In the genomic region with DNA sequence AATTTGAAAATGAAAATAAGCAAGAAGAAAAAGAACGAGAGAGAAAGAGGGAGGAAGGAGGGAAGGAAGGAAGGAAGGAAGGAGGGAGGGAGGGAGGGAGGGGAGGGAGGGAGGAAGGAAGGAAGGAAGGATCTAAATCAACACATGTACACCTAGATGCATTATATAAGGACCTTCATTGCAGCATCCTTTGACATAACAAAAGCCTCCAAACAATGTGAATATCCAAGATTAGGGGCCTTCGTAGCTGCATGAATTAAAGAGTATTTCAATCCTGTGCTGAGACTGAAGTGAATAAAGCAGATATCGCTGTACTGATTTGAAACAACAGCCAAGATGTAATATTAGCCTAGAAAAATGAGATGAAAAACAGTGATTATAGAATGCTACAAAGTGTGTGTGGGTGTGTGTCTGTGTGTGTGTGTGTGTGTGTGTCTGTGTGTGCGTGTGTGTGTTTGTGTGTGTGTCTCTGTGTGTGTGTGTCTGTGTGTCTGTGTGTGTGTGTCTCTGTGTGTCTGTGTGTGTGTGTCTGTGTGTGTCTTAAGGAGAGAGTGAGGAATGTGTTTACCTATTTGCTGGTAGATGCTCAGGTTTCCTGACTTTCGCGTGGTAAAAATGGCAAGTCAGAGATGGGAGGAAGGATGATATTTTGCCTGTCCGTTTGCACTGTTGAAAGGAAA, we compare ENCODE assay signal across 1 cellular context.
TF ChIP-seq lines count a peak whose summit lies in the region.

No MANE protein-coding gene starts in this region.

TF ChIP-seq in HepG2, 621 proteins besides CTCF, POLR2A, EP300 and RAD21 (continued from another document and continues in another):
- TF ChIP-seq, protein P1, sequence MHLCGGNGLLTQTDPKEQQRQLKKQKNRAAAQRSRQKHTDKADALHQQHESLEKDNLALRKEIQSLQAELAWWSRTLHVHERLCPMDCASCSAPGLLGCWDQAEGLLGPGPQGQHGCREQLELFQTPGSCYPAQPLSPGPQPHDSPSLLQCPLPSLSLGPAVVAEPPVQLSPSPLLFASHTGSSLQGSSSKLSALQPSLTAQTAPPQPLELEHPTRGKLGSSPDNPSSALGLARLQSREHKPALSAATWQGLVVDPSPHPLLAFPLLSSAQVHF (CRISPR knock-in tag; IDR thresholded peaks at IDR 0.05) = 0 out of 2 replicates have a peak, but pooled peaks have one; percentile 20
- TF ChIP-seq ZSCAN22 (CRISPR knock-in tag; IDR thresholded peaks at IDR 0.05) (no peak), POLR2AphosphoS2 (IDR thresholded peaks at IDR 0.05; ENCODE audit: low read depth, low read length) (no peak), POLR2AphosphoS5 (IDR thresholded peaks at IDR 0.05; ENCODE audit: low read depth, low read length) (no peak), ZNF747 (CRISPR knock-in tag; IDR thresholded peaks at IDR 0.05; ENCODE audit: borderline replicate concordance) (no peak), CHD2 (IDR thresholded peaks at IDR 0.05; ENCODE audit: low read depth, low read length) (no peak), ZNF772 (CRISPR knock-in tag; IDR thresholded peaks at IDR 0.05) (no peak), ZNF235 (CRISPR knock-in tag; IDR thresholded peaks at IDR 0.05; ENCODE audit: borderline replicate concordance) (no peak), SP140L (CRISPR knock-in tag; IDR thresholded peaks at IDR 0.05; ENCODE audit: borderline replicate concordance) (no peak), GATA4 (IDR thresholded peaks at IDR 0.05; ENCODE audit: borderline replicate concordance, low read depth) (no peak), ATAD3A (CRISPR knock-in tag; IDR thresholded peaks at IDR 0.05) (no peak), ZNF207 (IDR thresholded peaks at IDR 0.05; ENCODE audit: borderline replicate concordance) (peak; percentile 83; the same call in 1 of the 2 replicates), FOXP1 (IDR thresholded peaks at IDR 0.05) (peak; percentile 55), FOXP1 (CRISPR knock-in tag; IDR thresholded peaks at IDR 0.05) (no peak), ZFX (CRISPR knock-in tag; IDR thresholded peaks at IDR 0.05; ENCODE audit: low read depth) (no peak), NFYC (CRISPR knock-in tag; IDR thresholded peaks at IDR 0.05) (no peak), NFKBIZ (CRISPR knock-in tag; IDR thresholded peaks at IDR 0.05) (no peak), NBN (conservative IDR thresholded peaks at IDR 0.05) (peak; percentile 71; the same call in 1 of the 2 replicates), CENPT (CRISPR knock-in tag; IDR thresholded peaks at IDR 0.05; ENCODE audit: low read depth) (no peak), NFE2L2 (IDR thresholded peaks at IDR 0.05; ENCODE audit: low read length) (no peak), SUZ12 (IDR thresholded peaks at IDR 0.05; ENCODE audit: low read depth, low read length) (no peak), PPARG (CRISPR knock-in tag; conservative IDR thresholded peaks at IDR 0.05) (no peak), HDAC1 (CRISPR knock-in tag; IDR thresholded peaks at IDR 0.05) (no peak), CREB1 (IDR thresholded peaks at IDR 0.05) (no peak), CREB1 (CRISPR knock-in tag; IDR thresholded peaks at IDR 0.05) (no peak), ZNF615 (CRISPR knock-in tag; IDR thresholded peaks at IDR 0.05; ENCODE audit: borderline replicate concordance) (no peak), ZNF264 (CRISPR knock-in tag; IDR thresholded peaks at IDR 0.05) (no peak), MED13 (CRISPR knock-in tag; IDR thresholded peaks at IDR 0.05) (no peak), ZNF296 (CRISPR knock-in tag; conservative IDR thresholded peaks at IDR 0.05) (no peak), KMT2B (CRISPR knock-in tag; IDR thresholded peaks at IDR 0.05) (no peak), AKAP8 (CRISPR knock-in tag; IDR thresholded peaks at IDR 0.05) (no peak), ZNF441 (CRISPR knock-in tag; IDR thresholded peaks at IDR 0.05; ENCODE audit: borderline replicate concordance) (no peak), HOXD1 (CRISPR knock-in tag; IDR thresholded peaks at IDR 0.05) (no peak), RNF2 (conservative IDR thresholded peaks at IDR 0.05; ENCODE audit: low read depth) (no peak)
- TF ChIP-seq, protein P2, sequence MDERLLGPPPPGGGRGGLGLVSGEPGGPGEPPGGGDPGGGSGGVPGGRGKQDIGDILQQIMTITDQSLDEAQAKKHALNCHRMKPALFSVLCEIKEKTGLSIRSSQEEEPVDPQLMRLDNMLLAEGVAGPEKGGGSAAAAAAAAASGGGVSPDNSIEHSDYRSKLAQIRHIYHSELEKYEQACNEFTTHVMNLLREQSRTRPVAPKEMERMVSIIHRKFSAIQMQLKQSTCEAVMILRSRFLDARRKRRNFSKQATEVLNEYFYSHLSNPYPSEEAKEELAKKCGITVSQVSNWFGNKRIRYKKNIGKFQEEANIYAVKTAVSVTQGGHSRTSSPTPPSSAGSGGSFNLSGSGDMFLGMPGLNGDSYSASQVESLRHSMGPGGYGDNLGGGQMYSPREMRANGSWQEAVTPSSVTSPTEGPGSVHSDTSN (CRISPR knock-in tag; IDR thresholded peaks at IDR 0.05) = no peak
- TF ChIP-seq, protein P3, sequence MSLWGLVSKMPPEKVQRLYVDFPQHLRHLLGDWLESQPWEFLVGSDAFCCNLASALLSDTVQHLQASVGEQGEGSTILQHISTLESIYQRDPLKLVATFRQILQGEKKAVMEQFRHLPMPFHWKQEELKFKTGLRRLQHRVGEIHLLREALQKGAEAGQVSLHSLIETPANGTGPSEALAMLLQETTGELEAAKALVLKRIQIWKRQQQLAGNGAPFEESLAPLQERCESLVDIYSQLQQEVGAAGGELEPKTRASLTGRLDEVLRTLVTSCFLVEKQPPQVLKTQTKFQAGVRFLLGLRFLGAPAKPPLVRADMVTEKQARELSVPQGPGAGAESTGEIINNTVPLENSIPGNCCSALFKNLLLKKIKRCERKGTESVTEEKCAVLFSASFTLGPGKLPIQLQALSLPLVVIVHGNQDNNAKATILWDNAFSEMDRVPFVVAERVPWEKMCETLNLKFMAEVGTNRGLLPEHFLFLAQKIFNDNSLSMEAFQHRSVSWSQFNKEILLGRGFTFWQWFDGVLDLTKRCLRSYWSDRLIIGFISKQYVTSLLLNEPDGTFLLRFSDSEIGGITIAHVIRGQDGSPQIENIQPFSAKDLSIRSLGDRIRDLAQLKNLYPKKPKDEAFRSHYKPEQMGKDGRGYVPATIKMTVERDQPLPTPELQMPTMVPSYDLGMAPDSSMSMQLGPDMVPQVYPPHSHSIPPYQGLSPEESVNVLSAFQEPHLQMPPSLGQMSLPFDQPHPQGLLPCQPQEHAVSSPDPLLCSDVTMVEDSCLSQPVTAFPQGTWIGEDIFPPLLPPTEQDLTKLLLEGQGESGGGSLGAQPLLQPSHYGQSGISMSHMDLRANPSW (CRISPR knock-in tag; IDR thresholded peaks at IDR 0.05; ENCODE audit: borderline replicate concordance) = no peak
- TF ChIP-seq, protein P4, sequence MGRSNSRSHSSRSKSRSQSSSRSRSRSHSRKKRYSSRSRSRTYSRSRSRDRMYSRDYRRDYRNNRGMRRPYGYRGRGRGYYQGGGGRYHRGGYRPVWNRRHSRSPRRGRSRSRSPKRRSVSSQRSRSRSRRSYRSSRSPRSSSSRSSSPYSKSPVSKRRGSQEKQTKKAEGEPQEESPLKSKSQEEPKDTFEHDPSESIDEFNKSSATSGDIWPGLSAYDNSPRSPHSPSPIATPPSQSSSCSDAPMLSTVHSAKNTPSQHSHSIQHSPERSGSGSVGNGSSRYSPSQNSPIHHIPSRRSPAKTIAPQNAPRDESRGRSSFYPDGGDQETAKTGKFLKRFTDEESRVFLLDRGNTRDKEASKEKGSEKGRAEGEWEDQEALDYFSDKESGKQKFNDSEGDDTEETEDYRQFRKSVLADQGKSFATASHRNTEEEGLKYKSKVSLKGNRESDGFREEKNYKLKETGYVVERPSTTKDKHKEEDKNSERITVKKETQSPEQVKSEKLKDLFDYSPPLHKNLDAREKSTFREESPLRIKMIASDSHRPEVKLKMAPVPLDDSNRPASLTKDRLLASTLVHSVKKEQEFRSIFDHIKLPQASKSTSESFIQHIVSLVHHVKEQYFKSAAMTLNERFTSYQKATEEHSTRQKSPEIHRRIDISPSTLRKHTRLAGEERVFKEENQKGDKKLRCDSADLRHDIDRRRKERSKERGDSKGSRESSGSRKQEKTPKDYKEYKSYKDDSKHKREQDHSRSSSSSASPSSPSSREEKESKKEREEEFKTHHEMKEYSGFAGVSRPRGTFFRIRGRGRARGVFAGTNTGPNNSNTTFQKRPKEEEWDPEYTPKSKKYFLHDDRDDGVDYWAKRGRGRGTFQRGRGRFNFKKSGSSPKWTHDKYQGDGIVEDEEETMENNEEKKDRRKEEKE (IDR thresholded peaks at IDR 0.05) = no peak
- TF ChIP-seq, protein P5, sequence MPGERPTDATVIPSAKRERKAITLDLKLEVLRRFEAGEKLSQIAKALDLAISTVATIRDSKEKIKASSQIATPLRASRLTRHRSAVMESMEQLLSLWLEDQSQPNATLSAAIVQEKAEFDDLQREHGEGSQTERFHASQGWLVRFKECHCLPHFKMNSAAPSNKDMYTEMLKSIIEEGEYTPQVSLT (CRISPR knock-in tag; IDR thresholded peaks at IDR 0.05; ENCODE audit: borderline replicate concordance, low read depth) = no peak
- TF ChIP-seq, protein P6, sequence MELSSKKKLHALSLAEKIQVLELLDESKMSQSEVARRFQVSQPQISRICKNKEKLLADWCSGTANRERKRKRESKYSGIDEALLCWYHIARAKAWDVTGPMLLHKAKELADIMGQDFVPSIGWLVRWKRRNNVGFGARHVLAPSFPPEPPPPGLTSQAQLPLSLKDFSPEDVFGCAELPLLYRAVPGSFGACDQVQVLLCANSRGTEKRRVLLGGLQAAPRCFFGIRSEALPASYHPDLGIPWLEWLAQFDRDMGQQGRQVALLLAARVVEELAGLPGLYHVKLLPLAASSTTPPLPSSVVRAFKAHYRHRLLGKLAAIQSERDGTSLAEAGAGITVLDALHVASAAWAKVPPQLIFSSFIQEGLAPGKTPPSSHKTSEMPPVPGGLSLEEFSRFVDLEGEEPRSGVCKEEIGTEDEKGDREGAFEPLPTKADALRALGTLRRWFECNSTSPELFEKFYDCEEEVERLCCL (CRISPR knock-in tag; IDR thresholded peaks at IDR 0.05; ENCODE audit: borderline replicate concordance) = no peak
- TF ChIP-seq, protein P7, sequence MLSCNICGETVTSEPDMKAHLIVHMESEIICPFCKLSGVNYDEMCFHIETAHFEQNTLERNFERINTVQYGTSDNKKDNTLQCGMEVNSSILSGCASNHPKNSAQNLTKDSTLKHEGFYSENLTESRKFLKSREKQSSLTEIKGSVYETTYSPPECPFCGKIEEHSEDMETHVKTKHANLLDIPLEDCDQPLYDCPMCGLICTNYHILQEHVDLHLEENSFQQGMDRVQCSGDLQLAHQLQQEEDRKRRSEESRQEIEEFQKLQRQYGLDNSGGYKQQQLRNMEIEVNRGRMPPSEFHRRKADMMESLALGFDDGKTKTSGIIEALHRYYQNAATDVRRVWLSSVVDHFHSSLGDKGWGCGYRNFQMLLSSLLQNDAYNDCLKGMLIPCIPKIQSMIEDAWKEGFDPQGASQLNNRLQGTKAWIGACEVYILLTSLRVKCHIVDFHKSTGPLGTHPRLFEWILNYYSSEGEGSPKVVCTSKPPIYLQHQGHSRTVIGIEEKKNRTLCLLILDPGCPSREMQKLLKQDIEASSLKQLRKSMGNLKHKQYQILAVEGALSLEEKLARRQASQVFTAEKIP (CRISPR knock-in tag; IDR thresholded peaks at IDR 0.05; ENCODE audit: borderline replicate concordance) = no peak
- TF ChIP-seq, protein P8, sequence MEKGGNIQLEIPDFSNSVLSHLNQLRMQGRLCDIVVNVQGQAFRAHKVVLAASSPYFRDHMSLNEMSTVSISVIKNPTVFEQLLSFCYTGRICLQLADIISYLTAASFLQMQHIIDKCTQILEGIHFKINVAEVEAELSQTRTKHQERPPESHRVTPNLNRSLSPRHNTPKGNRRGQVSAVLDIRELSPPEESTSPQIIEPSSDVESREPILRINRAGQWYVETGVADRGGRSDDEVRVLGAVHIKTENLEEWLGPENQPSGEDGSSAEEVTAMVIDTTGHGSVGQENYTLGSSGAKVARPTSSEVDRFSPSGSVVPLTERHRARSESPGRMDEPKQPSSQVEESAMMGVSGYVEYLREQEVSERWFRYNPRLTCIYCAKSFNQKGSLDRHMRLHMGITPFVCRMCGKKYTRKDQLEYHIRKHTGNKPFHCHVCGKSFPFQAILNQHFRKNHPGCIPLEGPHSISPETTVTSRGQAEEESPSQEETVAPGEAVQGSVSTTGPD (CRISPR knock-in tag; IDR thresholded peaks at IDR 0.05) = no peak
- TF ChIP-seq, protein P9, sequence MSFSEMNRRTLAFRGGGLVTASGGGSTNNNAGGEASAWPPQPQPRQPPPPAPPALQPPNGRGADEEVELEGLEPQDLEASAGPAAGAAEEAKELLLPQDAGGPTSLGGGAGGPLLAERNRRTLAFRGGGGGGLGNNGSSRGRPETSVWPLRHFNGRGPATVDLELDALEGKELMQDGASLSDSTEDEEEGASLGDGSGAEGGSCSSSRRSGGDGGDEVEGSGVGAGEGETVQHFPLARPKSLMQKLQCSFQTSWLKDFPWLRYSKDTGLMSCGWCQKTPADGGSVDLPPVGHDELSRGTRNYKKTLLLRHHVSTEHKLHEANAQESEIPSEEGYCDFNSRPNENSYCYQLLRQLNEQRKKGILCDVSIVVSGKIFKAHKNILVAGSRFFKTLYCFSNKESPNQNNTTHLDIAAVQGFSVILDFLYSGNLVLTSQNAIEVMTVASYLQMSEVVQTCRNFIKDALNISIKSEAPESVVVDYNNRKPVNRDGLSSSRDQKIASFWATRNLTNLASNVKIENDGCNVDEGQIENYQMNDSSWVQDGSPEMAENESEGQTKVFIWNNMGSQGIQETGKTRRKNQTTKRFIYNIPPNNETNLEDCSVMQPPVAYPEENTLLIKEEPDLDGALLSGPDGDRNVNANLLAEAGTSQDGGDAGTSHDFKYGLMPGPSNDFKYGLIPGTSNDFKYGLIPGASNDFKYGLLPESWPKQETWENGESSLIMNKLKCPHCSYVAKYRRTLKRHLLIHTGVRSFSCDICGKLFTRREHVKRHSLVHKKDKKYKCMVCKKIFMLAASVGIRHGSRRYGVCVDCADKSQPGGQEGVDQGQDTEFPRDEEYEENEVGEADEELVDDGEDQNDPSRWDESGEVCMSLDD (CRISPR knock-in tag; IDR thresholded peaks at IDR 0.05; ENCODE audit: borderline replicate concordance) = no peak
- TF ChIP-seq, protein P10, sequence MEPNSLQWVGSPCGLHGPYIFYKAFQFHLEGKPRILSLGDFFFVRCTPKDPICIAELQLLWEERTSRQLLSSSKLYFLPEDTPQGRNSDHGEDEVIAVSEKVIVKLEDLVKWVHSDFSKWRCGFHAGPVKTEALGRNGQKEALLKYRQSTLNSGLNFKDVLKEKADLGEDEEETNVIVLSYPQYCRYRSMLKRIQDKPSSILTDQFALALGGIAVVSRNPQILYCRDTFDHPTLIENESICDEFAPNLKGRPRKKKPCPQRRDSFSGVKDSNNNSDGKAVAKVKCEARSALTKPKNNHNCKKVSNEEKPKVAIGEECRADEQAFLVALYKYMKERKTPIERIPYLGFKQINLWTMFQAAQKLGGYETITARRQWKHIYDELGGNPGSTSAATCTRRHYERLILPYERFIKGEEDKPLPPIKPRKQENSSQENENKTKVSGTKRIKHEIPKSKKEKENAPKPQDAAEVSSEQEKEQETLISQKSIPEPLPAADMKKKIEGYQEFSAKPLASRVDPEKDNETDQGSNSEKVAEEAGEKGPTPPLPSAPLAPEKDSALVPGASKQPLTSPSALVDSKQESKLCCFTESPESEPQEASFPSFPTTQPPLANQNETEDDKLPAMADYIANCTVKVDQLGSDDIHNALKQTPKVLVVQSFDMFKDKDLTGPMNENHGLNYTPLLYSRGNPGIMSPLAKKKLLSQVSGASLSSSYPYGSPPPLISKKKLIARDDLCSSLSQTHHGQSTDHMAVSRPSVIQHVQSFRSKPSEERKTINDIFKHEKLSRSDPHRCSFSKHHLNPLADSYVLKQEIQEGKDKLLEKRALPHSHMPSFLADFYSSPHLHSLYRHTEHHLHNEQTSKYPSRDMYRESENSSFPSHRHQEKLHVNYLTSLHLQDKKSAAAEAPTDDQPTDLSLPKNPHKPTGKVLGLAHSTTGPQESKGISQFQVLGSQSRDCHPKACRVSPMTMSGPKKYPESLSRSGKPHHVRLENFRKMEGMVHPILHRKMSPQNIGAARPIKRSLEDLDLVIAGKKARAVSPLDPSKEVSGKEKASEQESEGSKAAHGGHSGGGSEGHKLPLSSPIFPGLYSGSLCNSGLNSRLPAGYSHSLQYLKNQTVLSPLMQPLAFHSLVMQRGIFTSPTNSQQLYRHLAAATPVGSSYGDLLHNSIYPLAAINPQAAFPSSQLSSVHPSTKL (CRISPR knock-in tag; IDR thresholded peaks at IDR 0.05) = no peak
